8 cellular contexts compared by ENCODE assay signal in genomic region chr11:63841554-63841953, GRCh38. TPM values are rescaled to one million over a fixed set of nuclear protein-coding genes. Genes with fewer than 3 reads are reported as not detected.
A peak's percentile ranks its signal among the peaks of the same experiment; 100 is the strongest.
DNase-seq lines count a peak whose midpoint lies in the region; ATAC-seq and TF ChIP-seq lines count a peak whose summit lies in the region.

No MANE protein-coding gene starts in this region.

- peaks cover 52% of the 10 kb centered on the region for H3K4me1 Mint-ChIP-seq in MCF 10A (ENCODE audit: insufficient read depth, unreplicated experiment)

- ATAC-seq in HG02840 (IDR thresholded peaks at IDR 0.05; ENCODE audit: low FRiP score, unreplicated experiment) (no peak), HG02623 (IDR thresholded peaks at IDR 0.05; ENCODE audit: unreplicated experiment) (no peak)

- peak overlapping the region; percentile 65 for H2AK5ac ChIP-seq in mesenchymal stem cell (ENCODE audit: low read length, severe bottlenecking)

- peaks cover 71% of the 10 kb centered on the region for H3K79me2 ChIP-seq in KMS-11 (ENCODE audit: insufficient read depth, low read depth)

- H3K4me2 ChIP-seq in KMS-11 (peak overlapping the region; percentile 95), mesenchymal stem cell (ENCODE audit: low read length, poor library complexity, severe bottlenecking) (peak overlapping the region; percentile 91)

- H2AFZ ChIP-seq in KMS-11 (ENCODE audit: low read depth) (no peak overlapping the region), mesenchymal stem cell (ENCODE audit: low read depth, low read length) (no peak overlapping the region)

- H2BK5ac ChIP-seq in mesenchymal stem cell (ENCODE audit: low read depth, low read length, poor library complexity, severe bottlenecking) = no peak overlapping the region

- no peak overlapping the region for H2BK15ac ChIP-seq in mesenchymal stem cell (ENCODE audit: low read depth, poor library complexity, severe bottlenecking)

- H3K9ac ChIP-seq in KMS-11 = no peak overlapping the region; the same call in 1 of the 2 replicates
- peak overlapping the region; percentile 94 for H3K9ac ChIP-seq in mesenchymal stem cell (ENCODE audit: low read length)

- BruUV-seq in MCF 10A (replicated peaks; lab: Mats Ljungman, UMichigan) = TSS peak; percentile 15

- POLR2A ChIA-PET in MCF 10A (lab: Yijun Ruan, JAX) = interaction anchor here (0.7 to 2.6 kb wide), 7 partner anchors 10 to 325 kb away, joined by 3 to 10 read pairs (median 5); partner anchors contain the start of gene ZFTA

- H3K27me3 ChIP-seq in KMS-11 (ENCODE audit: insufficient read depth, low read depth) = no peaks in the 10 kb centered on the region
- no peaks in the 10 kb centered on the region for H3K27me3 ChIP-seq in mesenchymal stem cell (ENCODE audit: control insufficient read depth in 1 of 2, insufficient read depth in 1 of 2, low read length in 2 of 2)

- no peak overlapping the region for H4K91ac ChIP-seq in mesenchymal stem cell (ENCODE audit: low read length)

- H3K4me3 ChIP-seq in KMS-11 (IDR thresholded peaks at IDR 0.05; ENCODE audit: insufficient read depth, low read depth, low read length) (no peak overlapping the region), mesenchymal stem cell (ENCODE audit: insufficient read depth in 1 of 2, low read depth in 1 of 2, low read length in 2 of 2) (peak overlapping the region in 1 of 2 experiments; percentile 95)

- H3K18ac ChIP-seq in mesenchymal stem cell (ENCODE audit: low read depth in 1 of 2, low read length in 2 of 2) = no peak overlapping the region

- DNase-seq in MCF 10A (ENCODE audit: unreplicated experiment) (peak; percentile 46), mesenchymal stem cell (peak; percentile 29), NCI-H187 treated with DMSO at 0.1 percent for 48 hours (lab: John Stamatoyannopoulos, UW) (no peak), DMS114 treated with DMSO at 0.1 percent for 48 hours (lab: John Stamatoyannopoulos, UW; ENCODE audit: unreplicated experiment) (no peak)

- H3K4me1 ChIP-seq in KMS-11 (ENCODE audit: low read depth, poor library complexity, severe bottlenecking) (peaks cover 41% of the 10 kb centered on the region), mesenchymal stem cell (ENCODE audit: control insufficient read depth, insufficient read depth, low read depth, low read length) (peaks cover 21% of the 10 kb centered on the region)

- no peak overlapping the region for H2BK120ac ChIP-seq in mesenchymal stem cell (ENCODE audit: low read depth, low read length)

- H4K8ac ChIP-seq in mesenchymal stem cell (ENCODE audit: low read length) = no peak overlapping the region

- H3K36me3 ChIP-seq in KMS-11 (ENCODE audit: insufficient read depth) = no peaks in the 10 kb centered on the region
- H3K36me3 ChIP-seq in mesenchymal stem cell (ENCODE audit: control insufficient read depth in 1 of 2, insufficient read depth in 2 of 2, low read depth in 1 of 2, low read length in 2 of 2) = peaks cover 11 to 17% of the 10 kb centered on the region in 2 experiments

- no peaks in the 10 kb centered on the region for H3K27me3 Mint-ChIP-seq in MCF 10A (ENCODE audit: insufficient read depth, unreplicated experiment)

- H4K20me1 ChIP-seq in KMS-11 (ENCODE audit: insufficient read depth) = peaks cover 9% of the 10 kb centered on the region; the same call in 1 of the 2 replicates

- H3K27ac ChIP-seq in C4-2B (peak overlapping the region; percentile 27), KMS-11 (no peak overlapping the region), mesenchymal stem cell (ENCODE audit: low read length, poor library complexity, severe bottlenecking) (peak overlapping the region; percentile 77)

- H3K36me3 Mint-ChIP-seq in MCF 10A (ENCODE audit: insufficient read depth, unreplicated experiment) = peaks cover 34% of the 10 kb centered on the region

- CTCF ChIA-PET in MCF 10A (lab: Yijun Ruan, JAX) = interaction anchor here (0.7 to 8.3 kb wide), 5 partner anchors 11 to 937 kb away, joined by 3 to 94 read pairs (median 4); no protein-coding TSS in a partner anchor

- intact Hi-C loops in MCF 10A (cut with micrococcal nuclease) = loop anchor here (1.0 to 5.0 kb wide), 2 partner anchors 31 to 46 kb away; no protein-coding TSS in a partner anchor

- H3K14ac ChIP-seq in mesenchymal stem cell (ENCODE audit: low read length in 2 of 2) = no peak overlapping the region

- no peaks in the 10 kb centered on the region for H3K79me1 ChIP-seq in mesenchymal stem cell (replicated peaks; ENCODE audit: low read length, poor library complexity, severe bottlenecking)

- no peaks in the 10 kb centered on the region for H3K9me3 ChIP-seq in mesenchymal stem cell (ENCODE audit: control insufficient read depth, low read length)

- H3K4me3 Mint-ChIP-seq in MCF 10A (ENCODE audit: unreplicated experiment) = peak overlapping the region; percentile 93

- no peak overlapping the region for H2BK12ac ChIP-seq in mesenchymal stem cell (ENCODE audit: low read length in 2 of 2)

- WGBS in mesenchymal stem cell = 65% methylated on average over 3 of the region's 3 CpGs

- H3K27ac Mint-ChIP-seq in MCF 10A (ENCODE audit: low read depth, unreplicated experiment) = peak overlapping the region; percentile 73

- TF ChIP-seq CTCF in C4-2B (conservative IDR thresholded peaks at IDR 0.05) = no peak
- no peak for TF ChIP-seq CTCF in KMS-11 (conservative IDR thresholded peaks at IDR 0.05; ENCODE audit: low read depth, low read length)
- no peak for TF ChIP-seq CTCF in MCF 10A (IDR thresholded peaks at IDR 0.05; ENCODE audit: unreplicated experiment)

- H3K4ac ChIP-seq in mesenchymal stem cell (ENCODE audit: low read depth in 1 of 2, low read length in 2 of 2) = no peak overlapping the region

- no peaks in the 10 kb centered on the region for H3K9me3 Mint-ChIP-seq in MCF 10A (ENCODE audit: unreplicated experiment)

- no peak overlapping the region for H3K23ac ChIP-seq in mesenchymal stem cell (ENCODE audit: low read length in 2 of 2)

RNA-seq across cellular contexts. Expression of gene MARK2, which starts 2.6 kb away (rescaled TPM):
- total RNA-seq in MCF 10A (2022) = 36.9 and 39.8 TPM in 2 replicates
- 20.0 TPM for polyA plus RNA-seq in mesenchymal stem cell (2013, experiment 1 of 2)
- polyA plus RNA-seq in mesenchymal stem cell (2013, experiment 2 of 2) = 19.8 TPM

RNA-seq across cellular contexts. Expression of gene SPINDOC, which starts 28.3 kb away (rescaled TPM):
- 17.1 and 21.4 TPM in 2 replicates for total RNA-seq in MCF 10A (2022)
- polyA plus RNA-seq in mesenchymal stem cell (2013, experiment 1 of 2) = 35.3 TPM
- 35.1 TPM for polyA plus RNA-seq in mesenchymal stem cell (2013, experiment 2 of 2)

Comparison
In these comparisons a context has a peak if more than half of its experiments do, and no peak if none do; other contexts are left out.
1. DNase-seq: peak in MCF 10A (single experiment) and mesenchymal stem cell (single experiment); none in NCI-H187 treated with DMSO at 0.1 percent for 48 hours (single experiment) and DMS114 treated with DMSO at 0.1 percent for 48 hours (single experiment).